Comparison of ENCODE assay signal across 1 cellular context in the genomic region with DNA sequence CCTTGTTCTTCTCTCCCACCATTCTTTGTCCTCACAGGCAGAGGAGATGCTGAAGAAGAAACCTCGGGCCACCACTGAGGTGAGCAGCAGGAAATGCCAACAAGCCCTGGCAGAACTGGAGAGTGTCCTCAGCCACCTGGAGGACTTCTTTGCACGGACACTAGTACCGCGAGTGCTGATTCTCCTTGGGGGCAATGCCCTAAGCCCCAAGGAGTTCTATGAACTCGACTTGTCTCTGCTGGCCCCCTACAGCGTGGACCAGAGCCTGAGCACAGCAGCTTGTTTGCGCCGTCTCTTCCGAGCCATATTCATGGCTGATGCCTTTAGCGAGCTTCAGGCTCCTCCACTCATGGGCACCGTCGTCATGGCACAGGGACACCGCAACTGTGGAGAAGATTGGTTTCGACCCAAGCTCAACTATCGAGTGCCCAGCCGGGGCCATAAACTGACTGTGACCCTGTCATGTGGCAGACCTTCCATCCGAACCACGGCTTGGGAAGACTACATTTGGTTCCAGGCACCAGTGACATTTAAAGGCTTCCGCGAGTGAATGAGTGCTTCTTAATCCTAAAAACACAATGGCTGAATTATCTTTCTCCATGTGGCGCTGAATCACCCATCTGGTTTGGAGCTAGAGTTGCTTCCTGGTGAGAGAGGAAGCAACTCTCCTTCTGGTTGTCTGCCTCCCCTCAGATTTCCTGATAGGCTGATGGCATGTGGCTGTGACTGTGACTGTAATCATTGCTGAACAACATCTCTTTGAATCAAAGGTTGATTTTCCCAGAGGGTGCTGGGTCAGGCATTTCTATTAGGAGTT.
TF ChIP-seq lines count a peak whose summit lies in the region.

No MANE protein-coding gene starts in this region.

TF ChIP-seq in endothelial cell of umbilical vein, 7 proteins besides CTCF, POLR2A, EP300 and RAD21:
- TF ChIP-seq POLR2AphosphoS5 (IDR thresholded peaks at IDR 0.05; ENCODE audit: insufficient read depth, low read depth, low read length) (no peak), FOS (IDR thresholded peaks at IDR 0.05; ENCODE audit: borderline replicate concordance, insufficient read depth, low read length) (no peak), GATA2 (IDR thresholded peaks at IDR 0.05; ENCODE audit: insufficient read depth, insufficient read length, low read depth, low read length) (no peak), JUN (IDR thresholded peaks at IDR 0.05; ENCODE audit: borderline replicate concordance, insufficient read depth, insufficient read length, low read depth) (no peak), EZH2 (IDR thresholded peaks at IDR 0.05; ENCODE audit: borderline replicate concordance, low read depth, low read length, severe bottlenecking) (no peak), MYC (IDR thresholded peaks at IDR 0.05; ENCODE audit: low read depth, low read length) (no peak)
- TF ChIP-seq, protein P1, sequence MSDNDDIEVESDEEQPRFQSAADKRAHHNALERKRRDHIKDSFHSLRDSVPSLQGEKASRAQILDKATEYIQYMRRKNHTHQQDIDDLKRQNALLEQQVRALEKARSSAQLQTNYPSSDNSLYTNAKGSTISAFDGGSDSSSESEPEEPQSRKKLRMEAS (IDR thresholded peaks at IDR 0.05; ENCODE audit: insufficient read depth, insufficient read length), result no peak
